8 cellular contexts compared by ENCODE assay signal in genomic region chr20:63519765-63520593, GRCh38. TPM values are rescaled to one million over a fixed set of nuclear protein-coding genes. Genes with fewer than 3 reads are reported as not detected.
A peak's percentile ranks its signal among the peaks of the same experiment; 100 is the strongest.
DNase-seq lines count a peak whose midpoint lies in the region; ATAC-seq and TF ChIP-seq lines count a peak whose summit lies in the region.

No MANE protein-coding gene starts in this region.

- peaks cover 17% of the 10 kb centered on the region for H3K4me1 Mint-ChIP-seq in Calu3 (ENCODE audit: low read depth, unreplicated experiment)
- H3K4me1 Mint-ChIP-seq in central memory CD8-positive, alpha-beta T cell, result peaks cover 14% of the 10 kb centered on the region

- ATAC-seq in GM21381 (IDR thresholded peaks at IDR 0.05; ENCODE audit: unreplicated experiment) (peak; percentile 33), left lung (peak; percentile 64)
- ATAC-seq in central memory CD8-positive, alpha-beta T cell (replicated peaks; ENCODE audit: extremely low read depth, poor library complexity, severe bottlenecking), result peak; percentile 36

- CTCF ChIA-PET in Calu3 (lab: Charles Lee), result interaction anchor here (0.6 to 2.0 kb wide), 9 partner anchors 7 to 211 kb away, joined by 3 to 15 read pairs (median 4); partner anchors contain the start of gene PTK6

- H3K9me3 Mint-ChIP-seq in Calu3 (ENCODE audit: low read depth, unreplicated experiment), result no peaks in the 10 kb centered on the region
- no peaks in the 10 kb centered on the region for H3K9me3 Mint-ChIP-seq in central memory CD8-positive, alpha-beta T cell

- BruUV-seq in Calu3 (replicated peaks; lab: Mats Ljungman, UMichigan), result TSS peak; percentile 27

- TF ChIP-seq CTCF in Calu3 (IDR thresholded peaks at IDR 0.05; ENCODE audit: unreplicated experiment) (peak; percentile 60), left lung (IDR thresholded peaks at IDR 0.05) (no peak)

- peak overlapping the region; percentile 89 for H3K27ac Mint-ChIP-seq in Calu3 (ENCODE audit: unreplicated experiment)
- peak overlapping the region; percentile 78 for H3K27ac Mint-ChIP-seq in central memory CD8-positive, alpha-beta T cell (ENCODE audit: low read depth)

- peaks cover 0 to 19% of the 10 kb centered on the region in 2 donors for H3K36me3 ChIP-seq in left lung

- DNase-seq in Calu3 (peak; percentile 84), HT1080 (ENCODE audit: low read depth) (peak; percentile 53), UCSD-AML1 (lab: John Stamatoyannopoulos, UW; ENCODE audit: unreplicated experiment) (peak; percentile 81), left lung (peak; percentile 77 to 88), Ammon's horn (ENCODE audit: low spot score) (no peak)
- DNase-seq in central memory CD8-positive, alpha-beta T cell (ENCODE audit: low spot score in 2 of 2), result peak; percentile 41 to 47
- DNase-seq in stimulated activated CD4-positive, alpha-beta T cell treated with anti-CD3 and anti-CD28 coated beads, TNF-alpha, amount 100 ng/mL, for 1 hour (ENCODE audit: low read depth in 3 of 3, low spot score in 1 of 3), result peak; percentile 30 to 41 (median 41)

- intact Hi-C loops in Calu3 (cut with micrococcal nuclease; ENCODE audit: unreplicated experiment), result loop anchor here (2.0 to 5.0 kb wide), 2 partner anchors 21 to 78 kb away; partner anchors contain the start of gene EEF1A2
- intact Hi-C loops in left lung (cut with DNase I), result no loop called here

- peak overlapping the region; percentile 86 to 95 for H3K27ac ChIP-seq in left lung

- no peaks in the 10 kb centered on the region for H3K27me3 Mint-ChIP-seq in Calu3 (ENCODE audit: unreplicated experiment)
- no peaks in the 10 kb centered on the region for H3K27me3 Mint-ChIP-seq in central memory CD8-positive, alpha-beta T cell

- peaks cover 70% of the 10 kb centered on the region for H3K36me3 Mint-ChIP-seq in Calu3 (ENCODE audit: insufficient read depth, unreplicated experiment)
- H3K36me3 Mint-ChIP-seq in central memory CD8-positive, alpha-beta T cell (ENCODE audit: insufficient read depth), result peaks cover 34% of the 10 kb centered on the region

- peaks cover 0 to 9% of the 10 kb centered on the region in 2 donors for H3K9me3 ChIP-seq in left lung

- peak overlapping the region; percentile 83 to 86 for H3K4me3 ChIP-seq in left lung

- peaks cover 0 to 14% of the 10 kb centered on the region in 2 donors for H3K27me3 ChIP-seq in left lung

- H3K4me3 Mint-ChIP-seq in Calu3 (ENCODE audit: low read depth, unreplicated experiment), result peak overlapping the region; percentile 95
- H3K4me3 Mint-ChIP-seq in central memory CD8-positive, alpha-beta T cell, result peak overlapping the region; percentile 81

- H3K4me1 ChIP-seq in left lung, result peaks cover 11 to 32% of the 10 kb centered on the region in 2 donors

RNA-seq across cellular contexts. Expression of gene PPDPF, which starts 0.6 kb away (rescaled TPM):
- total RNA-seq in Calu3 (2022), result 517 and 545 TPM in 2 replicates
- total RNA-seq in HT1080 (2014; rRNA removed; shearing (Covaris generic)), result 35.3 and 143 TPM in 2 replicates
- 528 and 606 TPM in 2 replicates for polyA plus RNA-seq in HT1080 (2015; cell fraction: cytosol; rRNA removed)
- polyA plus RNA-seq in HT1080 (2015; cell fraction: nucleus; rRNA removed), result 69.3 and 69.9 TPM in 2 replicates
- 100 to 1,000 TPM; 233 to 662 TPM for total RNA-seq in left lung

RNA-seq across cellular contexts. Expression of gene PTK6, which starts 17.2 kb away (rescaled TPM):
- total RNA-seq in Calu3 (2022) (15.9 and 22.5 TPM in 2 replicates), left lung (1 to 10 TPM; 4.5 to 7.3 TPM)
- not detected in 2 replicates for total RNA-seq in HT1080 (2014; rRNA removed; shearing (Covaris generic))
- 0.07 TPM in 1 of 2 replicates, not detected in the other for polyA plus RNA-seq in HT1080 (2015; cell fraction: cytosol; rRNA removed)
- 0.20 TPM in 1 of 2 replicates, not detected in the other for polyA plus RNA-seq in HT1080 (2015; cell fraction: nucleus; rRNA removed)

RNA-seq across cellular contexts. Expression of gene EEF1A2, which starts 21.1 kb away (rescaled TPM):
- 359 and 393 TPM in 2 replicates for total RNA-seq in Calu3 (2022)
- 203 and 276 TPM in 2 replicates for total RNA-seq in HT1080 (2014; rRNA removed; shearing (Covaris generic))
- 204 and 213 TPM in 2 replicates for polyA plus RNA-seq in HT1080 (2015; cell fraction: cytosol; rRNA removed)
- 149 and 175 TPM in 2 replicates for polyA plus RNA-seq in HT1080 (2015; cell fraction: nucleus; rRNA removed)
- under 1 TPM; 0.47 to 0.50 TPM for total RNA-seq in left lung

RNA-seq across cellular contexts. Expression of gene SRMS, which starts 27.6 kb away (rescaled TPM):
- total RNA-seq in Calu3 (2022) (not detected in 2 replicates), left lung (not detected)
- total RNA-seq in HT1080 (2014; rRNA removed; shearing (Covaris generic)), result not detected in 2 replicates
- not detected in 2 replicates for polyA plus RNA-seq in HT1080 (2015; cell fraction: cytosol; rRNA removed)
- not detected in 2 replicates for polyA plus RNA-seq in HT1080 (2015; cell fraction: nucleus; rRNA removed)

RNA-seq across cellular contexts. Expression of gene FNDC11, which starts 34.0 kb away (rescaled TPM):
- total RNA-seq in Calu3 (2022), result 0.24 TPM in 1 of 2 replicates, not detected in the other
- total RNA-seq in HT1080 (2014; rRNA removed; shearing (Covaris generic)), result not detected in 2 replicates
- polyA plus RNA-seq in HT1080 (2015; cell fraction: cytosol; rRNA removed), result 0.02 and 0.16 TPM in 2 replicates
- 0.05 and 0.22 TPM in 2 replicates for polyA plus RNA-seq in HT1080 (2015; cell fraction: nucleus; rRNA removed)
- under 1 TPM; 0.23 to 0.60 TPM for total RNA-seq in left lung

Comparison
In these comparisons a context has a peak if more than half of its experiments do, and no peak if none do; other contexts are left out.
1. RNA of gene EEF1A2, which starts 21.1 kb away (total RNA-seq): 359 to 393 TPM in Calu3 and 203 to 276 TPM in HT1080; 0.47 to 0.50 TPM in left lung; every median in the first group is over 100 times any median in the second.
2. Peak in every context shown above with its lines, with median percentiles within 50 percentile points of each other: ATAC-seq.